Comparison of ENCODE assay signal across 24 cellular contexts in the genomic region with DNA sequence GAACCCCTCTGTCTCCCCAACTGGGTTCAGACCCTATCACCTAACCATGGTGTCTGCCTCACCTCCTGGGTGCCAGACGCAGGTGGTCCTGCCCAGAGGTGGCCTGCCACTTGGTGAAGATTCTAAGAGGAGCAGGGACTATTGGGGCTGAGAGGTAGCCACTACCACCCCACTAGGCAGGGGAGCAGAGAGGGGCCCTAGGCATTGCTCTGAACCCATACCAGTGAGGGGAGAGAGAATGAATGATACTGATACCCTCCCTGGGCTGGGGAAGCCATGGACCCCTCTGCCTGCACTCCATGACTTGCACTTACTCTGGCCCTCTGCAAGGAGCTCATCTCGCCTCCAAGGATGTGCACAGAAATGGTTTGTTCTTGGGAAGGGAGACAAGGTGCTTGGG. TPM values are rescaled to one million over a fixed set of nuclear protein-coding genes. Genes with fewer than 3 reads are reported as not detected.
DNase-seq lines count a peak whose midpoint lies in the region; TF ChIP-seq lines count a peak whose summit lies in the region.
"Had no signal": no experiment of that assay in that cellular context is flagged by ENCODE, and none has a peak within 500 bp of the region (broad histone marks: within the 10 kb centered on the region; RNA-seq: fewer than 3 reads in every experiment).

No MANE protein-coding gene starts in this region.

- no peak for TF ChIP-seq CTCF in HEK293 (tag by site-specific recombination; IDR thresholded peaks at IDR 0.05)
- TF ChIP-seq CTCF in neural crest cell (conservative IDR thresholded peaks at IDR 0.05) = no peak

- DNase-seq in activated effector memory CD4-positive, alpha-beta T cell treated with anti-CD3 and anti-CD28 coated beads, Interleukin-2, amount 50 U/mL, for 16 hours = peak; percentile 42
- no peak for DNase-seq in activated effector memory CD4-positive, alpha-beta T cell treated with Interleukin-2 at 50 U/mL for 16 hours
- DNase-seq in neural crest cell (ENCODE audit: low read depth, low spot score) (no peak), AML-193 (lab: John Stamatoyannopoulos, UW) (no peak), NCI-H69 (lab: John Stamatoyannopoulos, UW) (no peak)
- no peak for DNase-seq in stimulated activated CD4-positive, alpha-beta T cell treated with anti-CD3 and anti-CD28 coated beads, Interleukin-4, amount 100 ng/mL, for 4 hours
- DNase-seq: 8988T; Calu3; CD8-positive, alpha-beta memory T cell; Kasumi-1; MM.1S; NCI-H1048; NCI-H1417 treated with DMSO at 0.1 percent for 48 hours; NCI-H187 treated with DMSO at 0.1 percent for 48 hours; NCI-H2227 treated with DMSO at 0.1 percent for 48 hours; NCI-H510A treated with DMSO at 0.1 percent for 48 hours; NCI-H774 had no signal

- H3K4me1 Mint-ChIP-seq in neural crest cell = peaks cover 3% of the 10 kb centered on the region

- H3K36me3 Mint-ChIP-seq in neural crest cell (ENCODE audit: low read depth) = peaks cover 3% of the 10 kb centered on the region

- H3K4me1 ChIP-seq in HEK293 (ENCODE audit: control insufficient read depth, insufficient read depth, low read length) = no peaks in the 10 kb centered on the region

- H3K27me3 Mint-ChIP-seq in neural crest cell (ENCODE audit: low read depth) = no peaks in the 10 kb centered on the region
- H3K27me3 Mint-ChIP-seq: CD8-positive, alpha-beta memory T cell had no signal

- POLR2A ChIA-PET in HEK293 (lab: Yijun Ruan, JAX) = no interaction called here

- H3K27ac Mint-ChIP-seq in neural crest cell (ENCODE audit: unreplicated experiment) = peak overlapping the region; percentile 62

- no peaks in the 10 kb centered on the region for H3K9me3 Mint-ChIP-seq in neural crest cell
- H3K9me3 Mint-ChIP-seq: CD8-positive, alpha-beta memory T cell had no signal

- no peak overlapping the region for H3K4me3 Mint-ChIP-seq in neural crest cell
- H3K4me3 Mint-ChIP-seq: CD8-positive, alpha-beta memory T cell had no signal

- peaks cover 0 to 24% of the 10 kb centered on the region in 2 experiments; a peak in 1 of 3 replicates for H3K36me3 ChIP-seq in HEK293 (ENCODE audit: control insufficient read depth in 2 of 2, insufficient read depth in 1 of 2, low read length in 2 of 2)

- no peaks in the 10 kb centered on the region for H3K9me3 ChIP-seq in HEK293 (ENCODE audit: control insufficient read depth, insufficient read depth, low read depth, low read length)
- H3K9me3 ChIP-seq: Peyer's patch, SJSA1 had no signal

- CTCF ChIA-PET in HEK293 (lab: Yijun Ruan, JAX) = interaction anchor here (0.9 kb wide), 1 partner anchor 21 kb away, joined by 3 read pairs; no protein-coding TSS in a partner anchor

- no peak overlapping the region for H3K27ac ChIP-seq in HEK293 (ENCODE audit: extremely low read depth, low read depth, low read length)
- H3K27ac ChIP-seq in cingulate gyrus (ENCODE audit: low read depth, low read length) = peak overlapping the region; percentile 23
- H3K27ac ChIP-seq: C4-2B, Peyer's patch, SJSA1 had no signal

- H3K4me3 ChIP-seq in HEK293 (ENCODE audit: low read depth, low read length) = no peak overlapping the region
- H3K4me3 ChIP-seq: Peyer's patch, SJSA1 had no signal

TF ChIP-seq in HEK293, 187 proteins besides CTCF, POLR2A, EP300 and RAD21:
- TF ChIP-seq, protein P1, sequence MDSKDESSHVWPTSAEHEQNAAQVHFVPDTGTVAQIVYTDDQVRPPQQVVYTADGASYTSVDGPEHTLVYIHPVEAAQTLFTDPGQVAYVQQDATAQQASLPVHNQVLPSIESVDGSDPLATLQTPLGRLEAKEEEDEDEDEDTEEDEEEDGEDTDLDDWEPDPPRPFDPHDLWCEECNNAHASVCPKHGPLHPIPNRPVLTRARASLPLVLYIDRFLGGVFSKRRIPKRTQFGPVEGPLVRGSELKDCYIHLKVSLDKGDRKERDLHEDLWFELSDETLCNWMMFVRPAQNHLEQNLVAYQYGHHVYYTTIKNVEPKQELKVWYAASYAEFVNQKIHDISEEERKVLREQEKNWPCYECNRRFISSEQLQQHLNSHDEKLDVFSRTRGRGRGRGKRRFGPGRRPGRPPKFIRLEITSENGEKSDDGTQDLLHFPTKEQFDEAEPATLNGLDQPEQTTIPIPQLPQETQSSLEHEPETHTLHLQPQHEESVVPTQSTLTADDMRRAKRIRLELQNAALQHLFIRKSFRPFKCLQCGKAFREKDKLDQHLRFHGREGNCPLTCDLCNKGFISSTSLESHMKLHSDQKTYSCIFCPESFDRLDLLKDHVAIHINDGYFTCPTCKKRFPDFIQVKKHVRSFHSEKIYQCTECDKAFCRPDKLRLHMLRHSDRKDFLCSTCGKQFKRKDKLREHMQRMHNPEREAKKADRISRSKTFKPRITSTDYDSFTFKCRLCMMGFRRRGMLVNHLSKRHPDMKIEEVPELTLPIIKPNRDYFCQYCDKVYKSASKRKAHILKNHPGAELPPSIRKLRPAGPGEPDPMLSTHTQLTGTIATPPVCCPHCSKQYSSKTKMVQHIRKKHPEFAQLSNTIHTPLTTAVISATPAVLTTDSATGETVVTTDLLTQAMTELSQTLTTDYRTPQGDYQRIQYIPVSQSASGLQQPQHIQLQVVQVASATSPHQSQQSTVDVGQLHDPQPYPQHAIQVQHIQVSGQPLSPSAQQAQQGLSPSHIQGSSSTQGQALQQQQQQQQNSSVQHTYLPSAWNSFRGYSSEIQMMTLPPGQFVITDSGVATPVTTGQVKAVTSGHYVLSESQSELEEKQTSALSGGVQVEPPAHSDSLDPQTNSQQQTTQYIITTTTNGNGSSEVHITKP (tag by site-specific recombination; IDR thresholded peaks at IDR 0.05) = 0 out of 2 replicates have a peak, but pooled peaks have one; percentile 42
- TF ChIP-seq ZNF626 (tag by site-specific recombination; IDR thresholded peaks at IDR 0.05) (no peak), HOXC10 (CRISPR knock-in tag; IDR thresholded peaks at IDR 0.05) (no peak), ZNF423 (tag by site-specific recombination; IDR thresholded peaks at IDR 0.05) (no peak)

RNA-seq across cellular contexts. Expression of a gene that starts 31.7 kb away (rescaled TPM):
- total RNA-seq in neural crest cell = 0.12 TPM in 1 of 2 replicates, not detected in the other
- total RNA-seq: CD8-positive, alpha-beta memory T cell; Daoy; H4; SJSA1 had no signal
